16 cellular contexts compared by ENCODE assay signal in genomic region chr9:108073823-108074222, GRCh38.
"Had no signal": no experiment of that assay in that cellular context is flagged by ENCODE, and none has a peak within 500 bp of the region (broad histone marks: within the 10 kb centered on the region; RNA-seq: fewer than 3 reads in every experiment).

No MANE protein-coding gene starts in this region.

- H3K27ac ChIP-seq: cardiac muscle cell, gastroesophageal sphincter, heart right ventricle, ovary, sigmoid colon, spleen, suprapubic skin had no signal

- H3K36me3 Mint-ChIP-seq: naive B cell, type B pancreatic cell had no signal

- H3K4me1 ChIP-seq: gastroesophageal sphincter had no signal

- H3K27ac Mint-ChIP-seq: activated CD8-positive, alpha-beta T cell treated with anti-CD3 and anti-CD28 coated beads for 36 hours; activated naive CD4-positive, alpha-beta T cell treated with anti-CD3 and anti-CD28 coated beads, Interleukin-2, amount 50 U/mL, for 72 hours; stimulated activated naive CD8-positive, alpha-beta T cell treated with anti-CD3 and anti-CD28 coated beads, Interleukin-15, Interleukin-2, amounts not matched to agents 100 ng/mL and 50 ng/mL, for 24 hours; type B pancreatic cell had no signal

- ATAC-seq: activated CD8-positive, alpha-beta T cell treated with anti-CD3 and anti-CD28 coated beads for 36 hours; activated naive CD4-positive, alpha-beta T cell treated with anti-CD3 and anti-CD28 coated beads, Interleukin-2, amount 50 U/mL, for 72 hours; activated T-cell treated with anti-CD3 and anti-CD28 coated beads, Interleukin-2, amount 50 U/mL, for 4 hours; gastroesophageal sphincter; heart right ventricle; left lobe of liver had no signal

- H3K4me3 ChIP-seq: cardiac muscle cell, gastroesophageal sphincter, heart right ventricle, ovary, sigmoid colon, spleen, suprapubic skin had no signal

- H3K9me3 Mint-ChIP-seq: activated CD8-positive, alpha-beta T cell treated with anti-CD3 and anti-CD28 coated beads for 36 hours had no signal

- H3K36me3 ChIP-seq: cardiac muscle cell, gastroesophageal sphincter, heart right ventricle, ovary, sigmoid colon, spleen, suprapubic skin had no signal

- H3K9me3 ChIP-seq: gastroesophageal sphincter, heart right ventricle, ovary, sigmoid colon, spleen, suprapubic skin had no signal

- H3K4me1 Mint-ChIP-seq: naive B cell had no signal

- H3K27me3 ChIP-seq: cardiac muscle cell, gastroesophageal sphincter, heart right ventricle, ovary, sigmoid colon, spleen, suprapubic skin had no signal

- H3K4me3 Mint-ChIP-seq: activated CD8-positive, alpha-beta T cell treated with anti-CD3 and anti-CD28 coated beads for 36 hours; activated T-cell treated with anti-CD3 and anti-CD28 coated beads, Interleukin-2, amount 50 U/mL, for 4 hours; naive B cell; stimulated activated naive CD8-positive, alpha-beta T cell treated with anti-CD3 and anti-CD28 coated beads, Interleukin-15, Interleukin-2, amounts not matched to agents 100 ng/mL and 50 ng/mL, for 24 hours; type B pancreatic cell had no signal

- H3K27me3 Mint-ChIP-seq: activated CD8-positive, alpha-beta T cell treated with anti-CD3 and anti-CD28 coated beads for 36 hours; stimulated activated naive CD8-positive, alpha-beta T cell treated with anti-CD3 and anti-CD28 coated beads, Interleukin-15, Interleukin-2, amounts not matched to agents 100 ng/mL and 50 ng/mL, for 24 hours had no signal

- DNase-seq: activated CD4-positive, alpha-beta T cell treated with anti-CD3 and anti-CD28 coated beads for 4 hours; activated CD8-positive, alpha-beta T cell treated with anti-CD3 and anti-CD28 coated beads for 36 hours; activated effector memory CD4-positive, alpha-beta T cell treated with Interleukin-2 at 50 U/mL for 16 hours; activated T-cell treated with anti-CD3 and anti-CD28 coated beads, Interleukin-2, amount 50 U/mL, for 4 hours; heart right ventricle; naive B cell; ovary; sigmoid colon; spleen had no signal
